ENCODE assay signal across 8 cellular contexts in the genomic region with DNA sequence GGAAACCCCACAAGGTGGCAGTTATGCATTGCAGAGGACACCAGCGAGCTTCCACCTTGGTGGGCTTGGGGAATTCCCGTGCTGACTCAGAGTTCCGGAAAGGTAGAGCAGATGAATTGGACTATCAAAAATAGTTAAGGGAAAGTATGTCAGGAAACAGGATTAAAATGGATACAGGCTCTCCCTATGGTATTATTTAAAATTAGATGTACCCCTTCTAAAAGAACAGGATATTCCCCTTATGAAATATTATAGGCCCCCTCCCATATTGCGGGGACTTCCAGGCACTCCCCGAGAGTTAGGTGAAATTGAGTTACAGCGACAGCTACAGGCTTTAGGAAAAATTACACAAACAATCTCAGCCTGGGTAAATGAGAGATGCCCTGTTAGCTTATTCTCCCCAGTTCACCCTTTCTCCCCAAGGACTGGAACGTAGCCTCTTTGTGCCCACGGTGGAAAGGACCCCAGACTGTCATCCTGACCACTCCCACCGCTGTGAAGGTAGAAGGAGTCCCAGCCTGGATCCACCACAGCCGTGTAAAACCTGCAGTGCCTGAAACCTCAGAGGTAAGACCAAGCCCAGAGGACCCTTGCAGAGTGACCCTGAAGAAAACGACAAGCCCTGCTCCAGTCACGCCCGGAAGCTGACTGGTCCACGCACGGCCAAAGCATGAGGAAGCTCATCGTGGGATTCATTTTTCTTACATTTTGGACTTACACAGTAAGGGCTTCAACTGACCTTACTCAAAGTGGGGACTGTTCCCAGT. TPM values are rescaled to one million over a fixed set of nuclear protein-coding genes. Genes with fewer than 3 reads are reported as not detected.
DNase-seq lines count a peak whose midpoint lies in the region; TF ChIP-seq lines count a peak whose summit lies in the region.
"Not testable (repeated sequence)": the region's sequence is repeated elsewhere in the genome, so short reads cannot be mapped to it uniquely, and the experiment has no call there.

No MANE protein-coding gene starts in this region.

- intact Hi-C loops in uterus (cut with DNase I; ENCODE audit: low total_unique reads): not testable (repeated sequence)

- TF ChIP-seq CTCF in astrocyte of the cerebellum (IDR thresholded peaks at IDR 0.05; ENCODE audit: low read depth, low read length, missing control alignments) (peak; percentile 40), fibroblast of mammary gland (conservative IDR thresholded peaks at IDR 0.05; ENCODE audit: control insufficient read depth, insufficient read depth, low read depth, low read length) (peak; percentile 30), uterus (IDR thresholded peaks at IDR 0.05) (peak; percentile 33 to 62 (median 48))

- H3K9me3 ChIP-seq in skeletal muscle satellite cell (replicated peaks; ENCODE audit: low read length); uterus: not testable (repeated sequence)

- not testable (repeated sequence) for TF ChIP-seq POLR2A in uterus (IDR thresholded peaks at IDR 0.05)

- not testable (repeated sequence) for H3K4me3 ChIP-seq in astrocyte of the cerebellum (ENCODE audit: low read depth, low read length); fibroblast of mammary gland (ENCODE audit: control insufficient read depth, low read depth, low read length); skeletal muscle satellite cell (ENCODE audit: low read length); uterus

- H3K9ac ChIP-seq in skeletal muscle satellite cell (ENCODE audit: low read depth, low read length): peak overlapping the region; percentile 62

- not testable (repeated sequence) for H3K27me3 ChIP-seq in skeletal muscle satellite cell (ENCODE audit: control insufficient read depth, insufficient read depth, low read length); uterus

- peak overlapping the region; percentile 37 for H3K4me2 ChIP-seq in skeletal muscle satellite cell (ENCODE audit: low read length)

- in situ Hi-C loops in astrocyte of the cerebellum (cut with HindIII; ENCODE audit: low sequenced_read_pairs): not testable (repeated sequence)

- H3K27ac ChIP-seq in uterus: not testable (repeated sequence)

- DNase-seq in ELR (ENCODE audit: low read depth) (peak; percentile 63), M059J (ENCODE audit: low read depth) (peak; percentile 41), lung microvascular endothelial cell (ENCODE audit: low read depth in 2 of 2) (peak; percentile 23 to 36)
- peak; percentile 24 to 41 for DNase-seq in activated CD4-positive, alpha-beta T cell treated with anti-CD3 and anti-CD28 coated beads, Interleukin-2, amount 50 U/mL, for 48 hours
- not testable (repeated sequence) for DNase-seq in astrocyte of the cerebellum (ENCODE audit: low read depth); fibroblast of mammary gland (ENCODE audit: low read depth); uterus

- H3K4me1 ChIP-seq in skeletal muscle satellite cell (ENCODE audit: control insufficient read depth, insufficient read depth, low read length): peaks cover 12% of the 10 kb centered on the region
- not testable (repeated sequence) for H3K4me1 ChIP-seq in uterus

- not testable (repeated sequence) for H3K36me3 ChIP-seq in skeletal muscle satellite cell (ENCODE audit: insufficient read depth, low read length); uterus

RNA-seq across cellular contexts. Expression of a gene that starts 10.3 kb away (rescaled TPM):
- 0.17 and 0.57 TPM in 2 replicates for total RNA-seq in M059J (2014; rRNA removed; shearing (Covaris generic))
- 4.4 and 20.4 TPM in 2 replicates for total RNA-seq in lung microvascular endothelial cell
- under 0.01 TPM in 1 of 2 replicates, not detected in the other for total RNA-seq in skeletal muscle satellite cell (2012; rRNA removed)
- total RNA-seq in uterus: 1 to 10 TPM; 1.7 to 8.1 (median 3.1) TPM

RNA-seq across cellular contexts. Expression of a gene that starts 58.5 kb away (rescaled TPM):
- total RNA-seq in M059J (2014; rRNA removed; shearing (Covaris generic)): 69.2 and 141 TPM in 2 replicates
- total RNA-seq in lung microvascular endothelial cell (65.1 and 76.1 TPM in 2 replicates), uterus (100 to 1,000 TPM in 2 of 4 donors, 10 to 100 TPM in 2; 68.8 to 429 (median 129) TPM)
- total RNA-seq in skeletal muscle satellite cell (2012; rRNA removed): 190 and 223 TPM in 2 replicates
